ENCODE assay signal across 8 cellular contexts in genomic region chr4:184745747-184746531, GRCh38. TPM values are rescaled to one million over a fixed set of nuclear protein-coding genes. Genes with fewer than 3 reads are reported as not detected.
DNase-seq lines count a peak whose midpoint lies in the region; ATAC-seq and FAIRE-seq lines count a peak whose summit lies in the region.

No MANE protein-coding gene starts in this region.

- H3K4me3 Mint-ChIP-seq in naive thymus-derived CD8-positive, alpha-beta T cell = peak overlapping the region; percentile 3 to 75 (median 52)
- no peak overlapping the region for H3K4me3 Mint-ChIP-seq in stimulated activated effector memory CD8-positive, alpha-beta T cell treated with anti-CD3 and anti-CD28 coated beads, Interleukin-12 subunit alpha, Interleukin-12 subunit beta, amount 100 ng/mL, for 72 hours

- POLR2A ChIA-PET in naive thymus-derived CD8-positive, alpha-beta T cell (lab: Charles Lee) = interaction anchor here (0.9 to 1.5 kb wide), 2 partner anchors 12 kb away, joined by 3 to 4 read pairs; partner anchors contain the start of gene CENPU

- DNase-seq in NCI-H2196 (lab: John Stamatoyannopoulos, UW; ENCODE audit: unreplicated experiment) (peak; percentile 51), NCI-H2196 treated with DMSO at 0.1 percent for 48 hours (lab: John Stamatoyannopoulos, UW; ENCODE audit: unreplicated experiment) (no peak), HTR-8/SVneo (ENCODE audit: insufficient read length, low spot score) (peak; percentile 81), OCI-M2 (lab: John Stamatoyannopoulos, UW; ENCODE audit: unreplicated experiment) (peak; percentile 73)
- DNase-seq in activated T-cell treated with anti-CD3 and anti-CD28 coated beads, Interleukin-2, amount 50 U/mL, for 1 hour = peak; percentile 62
- DNase-seq in naive thymus-derived CD8-positive, alpha-beta T cell = peak; percentile 41 to 87 (median 69)
- peak; percentile 36 to 78 for DNase-seq in stimulated activated effector memory CD8-positive, alpha-beta T cell treated with anti-CD3 and anti-CD28 coated beads, Interleukin-12 subunit alpha, Interleukin-12 subunit beta, amount 100 ng/mL, for 72 hours (ENCODE audit: low spot score in 2 of 2)

- H3K27me3 Mint-ChIP-seq in naive thymus-derived CD8-positive, alpha-beta T cell = peaks cover 0 to 6% (median 2%) of the 10 kb centered on the region in 5 donors

- H3K9me3 Mint-ChIP-seq in naive thymus-derived CD8-positive, alpha-beta T cell = peaks cover 0 to 2% (median 0%) of the 10 kb centered on the region in 9 donors
- H3K9me3 Mint-ChIP-seq in stimulated activated effector memory CD8-positive, alpha-beta T cell treated with anti-CD3 and anti-CD28 coated beads, Interleukin-12 subunit alpha, Interleukin-12 subunit beta, amount 100 ng/mL, for 72 hours = no peaks in the 10 kb centered on the region

- FAIRE-seq in HTR-8/SVneo (lab: Jason Lieb, UNC) = peak; percentile 51

- ATAC-seq in esophagus mucosa = peak; percentile 35
- peak; percentile 96 to 97 for ATAC-seq in naive thymus-derived CD8-positive, alpha-beta T cell
- ATAC-seq in stimulated activated effector memory CD8-positive, alpha-beta T cell treated with anti-CD3 and anti-CD28 coated beads, Interleukin-12 subunit alpha, Interleukin-12 subunit beta, amount 100 ng/mL, for 72 hours = peak; percentile 77

- H3K4me1 Mint-ChIP-seq in naive thymus-derived CD8-positive, alpha-beta T cell = peaks cover 8 to 19% (median 10%) of the 10 kb centered on the region in 4 donors
- no peaks in the 10 kb centered on the region for H3K4me1 Mint-ChIP-seq in stimulated activated effector memory CD8-positive, alpha-beta T cell treated with anti-CD3 and anti-CD28 coated beads, Interleukin-12 subunit alpha, Interleukin-12 subunit beta, amount 100 ng/mL, for 72 hours

- H3K36me3 Mint-ChIP-seq in naive thymus-derived CD8-positive, alpha-beta T cell = no peaks in the 10 kb centered on the region
- H3K36me3 Mint-ChIP-seq in stimulated activated effector memory CD8-positive, alpha-beta T cell treated with anti-CD3 and anti-CD28 coated beads, Interleukin-12 subunit alpha, Interleukin-12 subunit beta, amount 100 ng/mL, for 72 hours = no peaks in the 10 kb centered on the region

- peak overlapping the region in 9 of 10 donors; percentile 56 to 90 (median 85) for H3K27ac Mint-ChIP-seq in naive thymus-derived CD8-positive, alpha-beta T cell
- no peak overlapping the region for H3K27ac Mint-ChIP-seq in stimulated activated effector memory CD8-positive, alpha-beta T cell treated with anti-CD3 and anti-CD28 coated beads, Interleukin-12 subunit alpha, Interleukin-12 subunit beta, amount 100 ng/mL, for 72 hours

RNA-seq across cellular contexts. Expression of gene CENPU, which starts 12.0 kb away (rescaled TPM):
- total RNA-seq in esophagus mucosa = 16.5 TPM
- 1 to 10 TPM; 1.7 to 2.1 TPM for total RNA-seq in naive thymus-derived CD8-positive, alpha-beta T cell
- polyA plus RNA-seq in naive thymus-derived CD8-positive, alpha-beta T cell = 1 to 10 TPM in 2 of 3 donors, not detected in 1; 1.7 to 2.8 TPM

Comparison
In these comparisons a context has a peak if more than half of its experiments do, and no peak if none do; other contexts are left out.
1. ATAC-seq: peak in every context shown above with its lines; median percentile 96 in naive thymus-derived CD8-positive, alpha-beta T cell; 77 in stimulated activated effector memory CD8-positive, alpha-beta T cell treated with anti-CD3 and anti-CD28 coated beads, Interleukin-12 subunit alpha, Interleukin-12 subunit beta, amount 100 ng/mL, for 72 hours; 35 in esophagus mucosa.